Comparison of ENCODE assay signal across 17 cellular contexts in genomic region chr3:78041486-78041885, GRCh38.
DNase-seq lines count a peak whose midpoint lies in the region; TF ChIP-seq lines count a peak whose summit lies in the region.
"Had no signal": no experiment of that assay in that cellular context is flagged by ENCODE, and none has a peak within 500 bp of the region (broad histone marks: within the 10 kb centered on the region; RNA-seq: fewer than 3 reads in every experiment).

No MANE protein-coding gene starts in this region.

- no peaks in the 10 kb centered on the region for H3K4me1 ChIP-seq in adrenal gland (replicated peaks in 1 of 2)

- TF ChIP-seq POLR2A in adrenal gland (IDR thresholded peaks at IDR 0.05) = no peak

- H3K4me3 ChIP-seq in astrocyte of the spinal cord (ENCODE audit: low read depth, low read length) (no peak overlapping the region), adrenal gland (no peak overlapping the region)
- H3K4me3 ChIP-seq: MG63 had no signal

- DNase-seq in AG08396 (ENCODE audit: low spot score) (peak; percentile 13), M059J (ENCODE audit: low read depth) (peak; percentile 46), astrocyte of the spinal cord (ENCODE audit: low read depth, low spot score) (peak; percentile 43), kidney tubule cell (ENCODE audit: low spot score) (peak; percentile 47), medulla oblongata (ENCODE audit: extremely low spot score) (no peak), adrenal gland (no peak), NCI-H510A treated with DMSO at 0.1 percent for 48 hours (lab: John Stamatoyannopoulos, UW) (no peak), HUDEP-2 (lab: John Stamatoyannopoulos, UW; ENCODE audit: unreplicated experiment in 76 of 76) (no peak)
- DNase-seq: GDM1, GOT3, KBM-7, MG63, NCI-H1092 treated with DMSO at 0.1 percent for 48 hours, NCI-H1930, NCI-H2171, NCI-H510A, SIG-M5 had no signal

- intact Hi-C loops in adrenal gland (cut with DNase I) = no loop called here

- no peak for TF ChIP-seq CTCF in astrocyte of the spinal cord (IDR thresholded peaks at IDR 0.05; ENCODE audit: low read depth, low read length)
- TF ChIP-seq CTCF in adrenal gland (IDR thresholded peaks at IDR 0.05) = no peak

- in situ Hi-C loops in astrocyte of the spinal cord (cut with HindIII; ENCODE audit: low sequenced_read_pairs) = no loop called here

- 81 to 89% (median 84%) methylated on average over 1 of the region's 1 CpG for WGBS in adrenal gland, 4 donors

- H3K36me3 ChIP-seq in adrenal gland (replicated peaks in 1 of 2) = no peaks in the 10 kb centered on the region
- H3K36me3 ChIP-seq: MG63 had no signal

- H3K9me3 ChIP-seq in adrenal gland (replicated peaks in 1 of 3) = peaks cover 0 to 6% (median 0%) of the 10 kb centered on the region in 3 donors
- H3K9me3 ChIP-seq: MG63 had no signal

- no peak overlapping the region for H3K27ac ChIP-seq in adrenal gland

- H3K27me3 ChIP-seq in adrenal gland = no peaks in the 10 kb centered on the region
- H3K27me3 ChIP-seq: MG63 had no signal

Comparison
In these comparisons a context has a peak if more than half of its experiments do, and no peak if none do; other contexts are left out.
1. DNase-seq: peak in AG08396 (single experiment), M059J (single experiment), astrocyte of the spinal cord (single experiment) and kidney tubule cell (single experiment); none in medulla oblongata (single experiment), adrenal gland (0 of 7), NCI-H510A treated with DMSO at 0.1 percent for 48 hours (single experiment) and HUDEP-2 (0 of 76).